In genomic region chr11:65132988-65133700, GRCh38 we compare ENCODE assay signal across 8 cellular contexts. TPM values are rescaled to one million over a fixed set of nuclear protein-coding genes. Genes with fewer than 3 reads are reported as not detected.
DNase-seq lines count a peak whose midpoint lies in the region; ATAC-seq and TF ChIP-seq lines count a peak whose summit lies in the region.

No MANE protein-coding gene starts in this region.

- peaks cover 19% of the 10 kb centered on the region for H3K79me2 ChIP-seq in GM23338 (replicated peaks; ENCODE audit: insufficient read depth)
- H3K79me2 ChIP-seq in mesendoderm (ENCODE audit: control insufficient read depth, insufficient read depth, low read length), result peaks cover 13% of the 10 kb centered on the region

- no peak overlapping the region for H3K4ac ChIP-seq in mesendoderm (ENCODE audit: low read depth, low read length)

- H4K20me1 ChIP-seq in GM23338 (replicated peaks; ENCODE audit: insufficient read depth), result no peaks in the 10 kb centered on the region

- ATAC-seq in GM23338 (peak; percentile 27), HG03108 (IDR thresholded peaks at IDR 0.05; ENCODE audit: unreplicated experiment) (no peak)

- no peaks in the 10 kb centered on the region for H3K9me2 ChIP-seq in GM23338 (ENCODE audit: insufficient read depth)

- H3K27me3 ChIP-seq in GM23338 (ENCODE audit: insufficient read depth) (no peaks in the 10 kb centered on the region), colonic mucosa (no peaks in the 10 kb centered on the region), mesendoderm (ENCODE audit: insufficient read depth, low read length, poor library complexity) (no peaks in the 10 kb centered on the region), thymus (ENCODE audit: control insufficient read depth, insufficient read depth) (no peaks in the 10 kb centered on the region)

- peak overlapping the region; percentile 97 for H3K4me3 Mint-ChIP-seq in GM23338

- peak overlapping the region; percentile 94 for H3K27ac Mint-ChIP-seq in GM23338

- H3K36me3 ChIP-seq in GM23338 (ENCODE audit: insufficient read depth), result no peaks in the 10 kb centered on the region
- H3K36me3 ChIP-seq in colonic mucosa, result peaks cover 33% of the 10 kb centered on the region
- H3K36me3 ChIP-seq in mesendoderm (ENCODE audit: control insufficient read depth, insufficient read depth, low read length), result peaks cover 2% of the 10 kb centered on the region
- peaks cover 45% of the 10 kb centered on the region for H3K36me3 ChIP-seq in thymus (ENCODE audit: control insufficient read depth, insufficient read depth)

- DNase-seq in AG09309 (ENCODE audit: low read depth), result no peak
- peak; percentile 82 for DNase-seq in GM23338 (ENCODE audit: low spot score)
- DNase-seq in SK-MEL-5 (ENCODE audit: low read depth, low spot score), result peak; percentile 34
- DNase-seq in colonic mucosa, result peak; percentile 94
- DNase-seq in mesendoderm, result peak; percentile 77
- DNase-seq in NCI-H1436 treated with DMSO at 0.1 percent for 48 hours (lab: John Stamatoyannopoulos, UW), result no peak

- WGBS in mesendoderm (ENCODE audit: extremely low coverage, insufficient coverage, low lambda C conversion rate), result no CpG with 5 or more reads among the region's 18 CpGs
- 52% methylated on average over 18 of the region's 18 CpGs for WGBS in thymus

- peaks cover 16% of the 10 kb centered on the region for H3K79me1 ChIP-seq in mesendoderm (ENCODE audit: low read length)

- H3K9me3 ChIP-seq in colonic mucosa (no peaks in the 10 kb centered on the region), thymus (ENCODE audit: control insufficient read depth) (no peaks in the 10 kb centered on the region)

- no peak overlapping the region for H4K8ac ChIP-seq in mesendoderm (ENCODE audit: low read depth, low read length)

- peaks cover 19% of the 10 kb centered on the region for H3K27me3 Mint-ChIP-seq in GM23338 (ENCODE audit: insufficient read depth, low read depth, poor library complexity)

- no peak overlapping the region for H2AFZ ChIP-seq in GM23338

- H3K9me3 Mint-ChIP-seq in GM23338, result no peaks in the 10 kb centered on the region

- H3K4me1 ChIP-seq in GM23338 (ENCODE audit: insufficient read depth), result peaks cover 20% of the 10 kb centered on the region; the same call in 1 of the 2 replicates
- peaks cover 15% of the 10 kb centered on the region for H3K4me1 ChIP-seq in colonic mucosa
- H3K4me1 ChIP-seq in mesendoderm (ENCODE audit: control insufficient read depth, low read depth, low read length), result peaks cover 2% of the 10 kb centered on the region
- peaks cover 10% of the 10 kb centered on the region for H3K4me1 ChIP-seq in thymus (ENCODE audit: control insufficient read depth, insufficient read depth, low read length)

- peak overlapping the region; percentile 92 for H3K4me3 ChIP-seq in AG09309 (ENCODE audit: control insufficient read depth, low read depth, low read length)
- peak overlapping the region; percentile 67 for H3K4me3 ChIP-seq in GM23338
- peak overlapping the region; percentile 86 for H3K4me3 ChIP-seq in colonic mucosa
- H3K4me3 ChIP-seq in mesendoderm (ENCODE audit: low read length), result peak overlapping the region; percentile 83
- peak overlapping the region; percentile 79 for H3K4me3 ChIP-seq in thymus (ENCODE audit: low read length)

- H4K5ac ChIP-seq in mesendoderm (ENCODE audit: low read length), result no peak overlapping the region

- H3K9ac ChIP-seq in colonic mucosa (ENCODE audit: low read depth in 2 of 2, low read length in 2 of 2) (peak overlapping the region; percentile 96 to 98), mesendoderm (ENCODE audit: low read length) (peak overlapping the region; percentile 87)

- H3K4me1 Mint-ChIP-seq in GM23338, result peaks cover 19% of the 10 kb centered on the region

- peak overlapping the region; percentile 99 for H3K4me2 ChIP-seq in GM23338
- peak overlapping the region; percentile 84 for H3K4me2 ChIP-seq in mesendoderm (ENCODE audit: low read length)

- no peak overlapping the region for H2BK5ac ChIP-seq in mesendoderm (ENCODE audit: low read length)

- H2BK15ac ChIP-seq in mesendoderm (replicated peaks; ENCODE audit: low read depth), result no peak overlapping the region

- peak overlapping the region; percentile 78 for H2AK5ac ChIP-seq in mesendoderm (ENCODE audit: low read length)

- in situ Hi-C loops in SK-MEL-5 (cut with HindIII; ENCODE audit: low pct_unique_long_range_greater_than_20kb, low sequenced_read_pairs), result no loop called here

- no peak for TF ChIP-seq CTCF in AG09309 (IDR thresholded peaks at IDR 0.05; ENCODE audit: control insufficient read depth, insufficient read depth, low read depth, low read length, missing control alignments)
- no peak for TF ChIP-seq CTCF in GM23338 (conservative IDR thresholded peaks at IDR 0.05; ENCODE audit: low read depth in 2 of 2)
- no peak for TF ChIP-seq CTCF in colonic mucosa (IDR thresholded peaks at IDR 0.05)

- intact Hi-C loops in colonic mucosa (cut with DNase I), result no loop called here

- peak overlapping the region; percentile 91 for H3K56ac ChIP-seq in mesendoderm (ENCODE audit: low read length)

- H2BK120ac ChIP-seq in mesendoderm (ENCODE audit: low read depth, low read length), result no peak overlapping the region

- H3F3A ChIP-seq in GM23338 (replicated peaks; ENCODE audit: low read depth), result peaks cover 12% of the 10 kb centered on the region; the same call in 1 of the 2 replicates

- H3K36me3 Mint-ChIP-seq in GM23338 (ENCODE audit: low read depth), result peaks cover 21% of the 10 kb centered on the region

- H3K18ac ChIP-seq in mesendoderm (ENCODE audit: low read length), result no peak overlapping the region

- no peak overlapping the region for H3K23ac ChIP-seq in mesendoderm (ENCODE audit: low read length)

- no peak overlapping the region for H3K27ac ChIP-seq in GM23338 (ENCODE audit: low read depth)
- H3K27ac ChIP-seq in colonic mucosa, result peak overlapping the region; percentile 94
- no peak overlapping the region for H3K27ac ChIP-seq in mesendoderm (ENCODE audit: low read depth, low read length)
- H3K27ac ChIP-seq in thymus (ENCODE audit: low read depth), result no peak overlapping the region

TF ChIP-seq in GM23338, 12 proteins besides CTCF, POLR2A, EP300 and RAD21:
- TF ChIP-seq NANOG (IDR thresholded peaks at IDR 0.05; ENCODE audit: borderline replicate concordance) (no peak), CREB1 (CRISPR knock-in tag; IDR thresholded peaks at IDR 0.05; ENCODE audit: low read depth) (no peak), ZNF331 (CRISPR knock-in tag; IDR thresholded peaks at IDR 0.05; ENCODE audit: low read depth) (no peak), EZH2 (IDR thresholded peaks at IDR 0.05; ENCODE audit: low read depth, unreplicated experiment) (no peak), JUNB (IDR thresholded peaks at IDR 0.05; ENCODE audit: unreplicated experiment) (no peak), EZH2phosphoT487 (IDR thresholded peaks at IDR 0.05; ENCODE audit: unreplicated experiment) (no peak), ZNF114 (CRISPR knock-in tag; IDR thresholded peaks at IDR 0.05) (no peak)

RNA-seq across cellular contexts. Expression of gene SYVN1, which starts 1.2 kb away (rescaled TPM):
- 28.3 and 28.7 TPM in 2 replicates for total RNA-seq in GM23338 (2014; rRNA removed; shearing (Covaris generic))
- polyA plus RNA-seq in GM23338 (2016; fragmentation: Nextera tagmentation; extraction: Ambion mirVana) (13.8 and 14.0 TPM in 2 replicates), thymus (22.7 TPM)
- total RNA-seq in SK-MEL-5 (2014; rRNA removed; shearing (Covaris generic)), result 8.9 and 12.2 TPM in 2 replicates
- polyA plus RNA-seq in SK-MEL-5 (2015; cell fraction: cytosol; rRNA removed), result 44.8 and 45.4 TPM in 2 replicates
- 39.8 and 63.7 TPM in 2 replicates for polyA plus RNA-seq in SK-MEL-5 (2015; cell fraction: nucleus; rRNA removed)
- 10 to 100 TPM; 64.3 to 66.0 TPM for total RNA-seq in colonic mucosa
- polyA plus RNA-seq in mesendoderm (2013, experiment 1 of 2), result 19.5 TPM
- polyA plus RNA-seq in mesendoderm (2013, experiment 2 of 2), result 19.2 TPM

RNA-seq across cellular contexts. Expression of gene MRPL49, which starts 11.0 kb away (rescaled TPM):
- total RNA-seq in GM23338 (2014; rRNA removed; shearing (Covaris generic)), result 61.9 and 64.9 TPM in 2 replicates
- 27.7 and 28.4 TPM in 2 replicates for polyA plus RNA-seq in GM23338 (2016; fragmentation: Nextera tagmentation; extraction: Ambion mirVana)
- 52.2 and 53.9 TPM in 2 replicates for total RNA-seq in SK-MEL-5 (2014; rRNA removed; shearing (Covaris generic))
- polyA plus RNA-seq in SK-MEL-5 (2015; cell fraction: cytosol; rRNA removed), result 65.7 and 73.9 TPM in 2 replicates
- polyA plus RNA-seq in SK-MEL-5 (2015; cell fraction: nucleus; rRNA removed), result 13.9 and 14.0 TPM in 2 replicates
- total RNA-seq in colonic mucosa, result 10 to 100 TPM; 60.7 to 72.3 TPM
- 45.4 TPM for polyA plus RNA-seq in mesendoderm (2013, experiment 1 of 2)
- 44.1 TPM for polyA plus RNA-seq in mesendoderm (2013, experiment 2 of 2)
- polyA plus RNA-seq in thymus, result 36.2 TPM

RNA-seq across cellular contexts. Expression of gene FAU, which starts 11.2 kb away (rescaled TPM):
- total RNA-seq in GM23338 (2014; rRNA removed; shearing (Covaris generic)), result 262 and 329 TPM in 2 replicates
- polyA plus RNA-seq in GM23338 (2016; fragmentation: Nextera tagmentation; extraction: Ambion mirVana), result 1,177 and 1,316 TPM in 2 replicates
- total RNA-seq in SK-MEL-5 (2014; rRNA removed; shearing (Covaris generic)), result 196 and 229 TPM in 2 replicates
- 240 and 425 TPM in 2 replicates for polyA plus RNA-seq in SK-MEL-5 (2015; cell fraction: cytosol; rRNA removed)
- polyA plus RNA-seq in SK-MEL-5 (2015; cell fraction: nucleus; rRNA removed), result 34.5 and 47.6 TPM in 2 replicates
- 100 to 1,000 TPM; 752 to 950 TPM for total RNA-seq in colonic mucosa
- polyA plus RNA-seq in mesendoderm (2013, experiment 1 of 2), result 1,392 TPM
- polyA plus RNA-seq in mesendoderm (2013, experiment 2 of 2), result 1,437 TPM
- polyA plus RNA-seq in thymus, result 1,132 TPM

RNA-seq across cellular contexts. Expression of gene ZNHIT2, which starts 15.6 kb away (rescaled TPM):
- 17.4 and 18.1 TPM in 2 replicates for total RNA-seq in GM23338 (2014; rRNA removed; shearing (Covaris generic))
- polyA plus RNA-seq in GM23338 (2016; fragmentation: Nextera tagmentation; extraction: Ambion mirVana) (17.7 and 18.3 TPM in 2 replicates), thymus (16.5 TPM)
- 7.5 and 8.1 TPM in 2 replicates for total RNA-seq in SK-MEL-5 (2014; rRNA removed; shearing (Covaris generic))
- polyA plus RNA-seq in SK-MEL-5 (2015; cell fraction: cytosol; rRNA removed), result 19.3 and 23.7 TPM in 2 replicates
- 2.4 and 5.9 TPM in 2 replicates for polyA plus RNA-seq in SK-MEL-5 (2015; cell fraction: nucleus; rRNA removed)
- total RNA-seq in colonic mucosa, result 10 to 100 TPM in 1 of 2 donors, 1 to 10 TPM in 1; 8.1 to 17.3 TPM
- 9.7 TPM for polyA plus RNA-seq in mesendoderm (2013, experiment 1 of 2)
- 9.3 TPM for polyA plus RNA-seq in mesendoderm (2013, experiment 2 of 2)

RNA-seq across cellular contexts. Expression of gene TM7SF2, which starts 21.5 kb away (rescaled TPM):
- total RNA-seq in GM23338 (2014; rRNA removed; shearing (Covaris generic)), result 70.2 and 82.3 TPM in 2 replicates
- polyA plus RNA-seq in GM23338 (2016; fragmentation: Nextera tagmentation; extraction: Ambion mirVana), result 43.5 and 48.7 TPM in 2 replicates
- 3.4 and 5.3 TPM in 2 replicates for total RNA-seq in SK-MEL-5 (2014; rRNA removed; shearing (Covaris generic))
- 9.8 and 16.9 TPM in 2 replicates for polyA plus RNA-seq in SK-MEL-5 (2015; cell fraction: cytosol; rRNA removed)
- 34.8 and 51.4 TPM in 2 replicates for polyA plus RNA-seq in SK-MEL-5 (2015; cell fraction: nucleus; rRNA removed)
- 10 to 100 TPM; 26.6 to 40.0 TPM for total RNA-seq in colonic mucosa
- 24.5 TPM for polyA plus RNA-seq in mesendoderm (2013, experiment 1 of 2)
- polyA plus RNA-seq in mesendoderm (2013, experiment 2 of 2), result 25.2 TPM
- polyA plus RNA-seq in thymus, result 35.8 TPM

Comparison
In these comparisons a context has a peak if more than half of its experiments do, and no peak if none do; other contexts are left out.
1. DNase-seq: peak in GM23338 (single experiment), SK-MEL-5 (single experiment), colonic mucosa (single experiment) and mesendoderm (single experiment); none in AG09309 (single experiment) and NCI-H1436 treated with DMSO at 0.1 percent for 48 hours (single experiment).
2. Peak in every context shown above with its lines, with median percentiles within 50 percentile points of each other: H3K4me3 ChIP-seq.